1 cellular context compared by ENCODE assay signal in the genomic region with DNA sequence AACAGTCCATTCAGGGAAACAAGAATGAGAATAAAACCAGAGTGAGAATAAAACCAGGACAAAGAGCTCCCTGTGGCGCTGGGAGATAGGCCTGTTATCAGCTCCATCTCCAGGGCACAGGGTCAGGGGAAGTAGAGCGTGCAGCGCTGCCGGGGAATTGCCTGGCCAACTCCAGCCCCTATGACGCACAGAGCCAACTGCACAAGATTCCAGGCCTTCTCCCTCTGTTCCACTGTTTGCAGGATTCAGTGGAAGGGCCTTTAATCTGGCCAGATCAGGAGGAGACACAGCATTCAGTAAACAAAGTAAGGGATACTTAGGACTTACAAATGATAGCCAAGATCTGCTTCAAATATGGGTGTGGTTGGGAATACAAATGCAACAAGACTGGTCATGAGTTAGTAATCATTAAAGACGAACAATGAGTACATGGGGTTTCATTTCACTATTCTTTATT.
TF ChIP-seq lines count a peak whose summit lies in the region.

No MANE protein-coding gene starts in this region.

TF ChIP-seq in HepG2, 621 proteins besides CTCF, POLR2A, EP300 and RAD21 (continued from another document):
- TF ChIP-seq, protein P1, sequence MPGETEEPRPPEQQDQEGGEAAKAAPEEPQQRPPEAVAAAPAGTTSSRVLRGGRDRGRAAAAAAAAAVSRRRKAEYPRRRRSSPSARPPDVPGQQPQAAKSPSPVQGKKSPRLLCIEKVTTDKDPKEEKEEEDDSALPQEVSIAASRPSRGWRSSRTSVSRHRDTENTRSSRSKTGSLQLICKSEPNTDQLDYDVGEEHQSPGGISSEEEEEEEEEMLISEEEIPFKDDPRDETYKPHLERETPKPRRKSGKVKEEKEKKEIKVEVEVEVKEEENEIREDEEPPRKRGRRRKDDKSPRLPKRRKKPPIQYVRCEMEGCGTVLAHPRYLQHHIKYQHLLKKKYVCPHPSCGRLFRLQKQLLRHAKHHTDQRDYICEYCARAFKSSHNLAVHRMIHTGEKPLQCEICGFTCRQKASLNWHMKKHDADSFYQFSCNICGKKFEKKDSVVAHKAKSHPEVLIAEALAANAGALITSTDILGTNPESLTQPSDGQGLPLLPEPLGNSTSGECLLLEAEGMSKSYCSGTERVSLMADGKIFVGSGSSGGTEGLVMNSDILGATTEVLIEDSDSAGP (CRISPR knock-in tag; IDR thresholded peaks at IDR 0.05; ENCODE audit: borderline replicate concordance), result peak; percentile 43; the same call in 1 of the 2 replicates
- TF ChIP-seq SAP130 (CRISPR knock-in tag; IDR thresholded peaks at IDR 0.05; ENCODE audit: low read depth), result peak; percentile 85
- peak; percentile 88 for TF ChIP-seq RCOR2 (CRISPR knock-in tag; IDR thresholded peaks at IDR 0.05)
- peak; percentile 91 for TF ChIP-seq NR2F6 (IDR thresholded peaks at IDR 0.05)
- TF ChIP-seq NR2F6 (CRISPR knock-in tag; IDR thresholded peaks at IDR 0.05), result peak; percentile 96
- peak; percentile 61; the same call in 1 of the 2 replicates for TF ChIP-seq ZNF792 (CRISPR knock-in tag; IDR thresholded peaks at IDR 0.05)
- TF ChIP-seq NCOA2 (CRISPR knock-in tag; IDR thresholded peaks at IDR 0.05), result peak; percentile 80
- TF ChIP-seq, protein P2, sequence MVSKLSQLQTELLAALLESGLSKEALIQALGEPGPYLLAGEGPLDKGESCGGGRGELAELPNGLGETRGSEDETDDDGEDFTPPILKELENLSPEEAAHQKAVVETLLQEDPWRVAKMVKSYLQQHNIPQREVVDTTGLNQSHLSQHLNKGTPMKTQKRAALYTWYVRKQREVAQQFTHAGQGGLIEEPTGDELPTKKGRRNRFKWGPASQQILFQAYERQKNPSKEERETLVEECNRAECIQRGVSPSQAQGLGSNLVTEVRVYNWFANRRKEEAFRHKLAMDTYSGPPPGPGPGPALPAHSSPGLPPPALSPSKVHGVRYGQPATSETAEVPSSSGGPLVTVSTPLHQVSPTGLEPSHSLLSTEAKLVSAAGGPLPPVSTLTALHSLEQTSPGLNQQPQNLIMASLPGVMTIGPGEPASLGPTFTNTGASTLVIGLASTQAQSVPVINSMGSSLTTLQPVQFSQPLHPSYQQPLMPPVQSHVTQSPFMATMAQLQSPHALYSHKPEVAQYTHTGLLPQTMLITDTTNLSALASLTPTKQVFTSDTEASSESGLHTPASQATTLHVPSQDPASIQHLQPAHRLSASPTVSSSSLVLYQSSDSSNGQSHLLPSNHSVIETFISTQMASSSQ (IDR thresholded peaks at IDR 0.05; ENCODE audit: low read depth), result peak; percentile 54; the same call in 1 of the 2 replicates
- TF ChIP-seq, protein P2 (CRISPR knock-in tag; IDR thresholded peaks at IDR 0.05; ENCODE audit: borderline replicate concordance), result no peak; the same call in 1 of the 2 replicates
- peak; percentile 71; the same call in 1 of the 2 replicates for TF ChIP-seq ZSCAN25 (CRISPR knock-in tag; IDR thresholded peaks at IDR 0.05)
- peak; percentile 61; the same call in 1 of the 2 replicates for TF ChIP-seq MYC (CRISPR knock-in tag; IDR thresholded peaks at IDR 0.05; ENCODE audit: borderline replicate concordance)
- no peak for TF ChIP-seq NFE2L2 (IDR thresholded peaks at IDR 0.05; ENCODE audit: low read length)
- no peak for TF ChIP-seq ZC3H13 (CRISPR knock-in tag; IDR thresholded peaks at IDR 0.05)
- peak; percentile 62; the same call in 1 of the 2 replicates for TF ChIP-seq THAP11 (CRISPR knock-in tag; IDR thresholded peaks at IDR 0.05)
- TF ChIP-seq ZFP62 (CRISPR knock-in tag; IDR thresholded peaks at IDR 0.05), result no peak
- TF ChIP-seq, protein P3, sequence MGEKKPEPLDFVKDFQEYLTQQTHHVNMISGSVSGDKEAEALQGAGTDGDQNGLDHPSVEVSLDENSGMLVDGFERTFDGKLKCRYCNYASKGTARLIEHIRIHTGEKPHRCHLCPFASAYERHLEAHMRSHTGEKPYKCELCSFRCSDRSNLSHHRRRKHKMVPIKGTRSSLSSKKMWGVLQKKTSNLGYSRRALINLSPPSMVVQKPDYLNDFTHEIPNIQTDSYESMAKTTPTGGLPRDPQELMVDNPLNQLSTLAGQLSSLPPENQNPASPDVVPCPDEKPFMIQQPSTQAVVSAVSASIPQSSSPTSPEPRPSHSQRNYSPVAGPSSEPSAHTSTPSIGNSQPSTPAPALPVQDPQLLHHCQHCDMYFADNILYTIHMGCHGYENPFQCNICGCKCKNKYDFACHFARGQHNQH (CRISPR knock-in tag; IDR thresholded peaks at IDR 0.05), result peak; percentile 71; the same call in 1 of the 2 replicates
- peak; percentile 45; the same call in 1 of the 2 replicates for TF ChIP-seq ZNF264 (CRISPR knock-in tag; IDR thresholded peaks at IDR 0.05)
- TF ChIP-seq MTA1 (CRISPR knock-in tag; IDR thresholded peaks at IDR 0.05; ENCODE audit: borderline replicate concordance), result peak; percentile 75; the same call in 1 of the 2 replicates
- TF ChIP-seq NFIC (IDR thresholded peaks at IDR 0.05; ENCODE audit: low read length), result peak; percentile 59; the same call in 1 of the 2 replicates
- peak; percentile 72; the same call in 1 of the 2 replicates for TF ChIP-seq RXRB (CRISPR knock-in tag; IDR thresholded peaks at IDR 0.05; ENCODE audit: borderline replicate concordance)
- peak; percentile 39; the same call in 1 of the 2 replicates for TF ChIP-seq ZNF563 (CRISPR knock-in tag; IDR thresholded peaks at IDR 0.05)
- TF ChIP-seq PCBP1 (IDR thresholded peaks at IDR 0.05; ENCODE audit: borderline replicate concordance, low read depth, low read length), result no peak
- TF ChIP-seq, protein P4, sequence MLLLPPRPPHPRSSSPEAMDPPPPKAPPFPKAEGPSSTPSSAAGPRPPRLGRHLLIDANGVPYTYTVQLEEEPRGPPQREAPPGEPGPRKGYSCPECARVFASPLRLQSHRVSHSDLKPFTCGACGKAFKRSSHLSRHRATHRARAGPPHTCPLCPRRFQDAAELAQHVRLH (CRISPR knock-in tag; IDR thresholded peaks at IDR 0.05; ENCODE audit: borderline replicate concordance, low read depth), result peak; percentile 78; the same call in 1 of the 2 replicates
- TF ChIP-seq ZMYM4 (CRISPR knock-in tag; IDR thresholded peaks at IDR 0.05), result peak; percentile 75
- TF ChIP-seq, protein P5, sequence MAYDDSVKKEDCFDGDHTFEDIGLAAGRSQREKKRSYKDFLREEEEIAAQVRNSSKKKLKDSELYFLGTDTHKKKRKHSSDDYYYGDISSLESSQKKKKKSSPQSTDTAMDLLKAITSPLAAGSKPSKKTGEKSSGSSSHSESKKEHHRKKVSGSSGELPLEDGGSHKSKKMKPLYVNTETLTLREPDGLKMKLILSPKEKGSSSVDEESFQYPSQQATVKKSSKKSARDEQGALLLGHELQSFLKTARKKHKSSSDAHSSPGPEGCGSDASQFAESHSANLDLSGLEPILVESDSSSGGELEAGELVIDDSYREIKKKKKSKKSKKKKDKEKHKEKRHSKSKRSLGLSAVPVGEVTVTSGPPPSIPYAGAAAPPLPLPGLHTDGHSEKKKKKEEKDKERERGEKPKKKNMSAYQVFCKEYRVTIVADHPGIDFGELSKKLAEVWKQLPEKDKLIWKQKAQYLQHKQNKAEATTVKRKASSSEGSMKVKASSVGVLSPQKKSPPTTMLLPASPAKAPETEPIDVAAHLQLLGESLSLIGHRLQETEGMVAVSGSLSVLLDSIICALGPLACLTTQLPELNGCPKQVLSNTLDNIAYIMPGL (CRISPR knock-in tag; IDR thresholded peaks at IDR 0.05; ENCODE audit: borderline replicate concordance in 1 of 2, low read depth in 1 of 2), result 0 out of 4 replicates have a peak, but pooled peaks of 1 of the 2 experiments have one; percentile 32
- peak; percentile 84 for TF ChIP-seq ZBTB7B (CRISPR knock-in tag; IDR thresholded peaks at IDR 0.05)
- TF ChIP-seq, protein P6, sequence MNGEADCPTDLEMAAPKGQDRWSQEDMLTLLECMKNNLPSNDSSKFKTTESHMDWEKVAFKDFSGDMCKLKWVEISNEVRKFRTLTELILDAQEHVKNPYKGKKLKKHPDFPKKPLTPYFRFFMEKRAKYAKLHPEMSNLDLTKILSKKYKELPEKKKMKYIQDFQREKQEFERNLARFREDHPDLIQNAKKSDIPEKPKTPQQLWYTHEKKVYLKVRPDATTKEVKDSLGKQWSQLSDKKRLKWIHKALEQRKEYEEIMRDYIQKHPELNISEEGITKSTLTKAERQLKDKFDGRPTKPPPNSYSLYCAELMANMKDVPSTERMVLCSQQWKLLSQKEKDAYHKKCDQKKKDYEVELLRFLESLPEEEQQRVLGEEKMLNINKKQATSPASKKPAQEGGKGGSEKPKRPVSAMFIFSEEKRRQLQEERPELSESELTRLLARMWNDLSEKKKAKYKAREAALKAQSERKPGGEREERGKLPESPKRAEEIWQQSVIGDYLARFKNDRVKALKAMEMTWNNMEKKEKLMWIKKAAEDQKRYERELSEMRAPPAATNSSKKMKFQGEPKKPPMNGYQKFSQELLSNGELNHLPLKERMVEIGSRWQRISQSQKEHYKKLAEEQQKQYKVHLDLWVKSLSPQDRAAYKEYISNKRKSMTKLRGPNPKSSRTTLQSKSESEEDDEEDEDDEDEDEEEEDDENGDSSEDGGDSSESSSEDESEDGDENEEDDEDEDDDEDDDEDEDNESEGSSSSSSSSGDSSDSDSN (CRISPR knock-in tag; IDR thresholded peaks at IDR 0.05), result 0 out of 2 replicates have a peak, but pooled peaks have one; percentile 23
- peak; percentile 50 for TF ChIP-seq ZEB1 (IDR thresholded peaks at IDR 0.05; ENCODE audit: insufficient replicate concordance, low read depth)
- TF ChIP-seq ZNF34 (CRISPR knock-in tag; IDR thresholded peaks at IDR 0.05; ENCODE audit: borderline replicate concordance), result no peak
- TF ChIP-seq IRF2 (CRISPR knock-in tag; IDR thresholded peaks at IDR 0.05), result peak; percentile 78
- peak; percentile 87 for TF ChIP-seq ELF3 (CRISPR knock-in tag; IDR thresholded peaks at IDR 0.05)
- TF ChIP-seq, protein P7, sequence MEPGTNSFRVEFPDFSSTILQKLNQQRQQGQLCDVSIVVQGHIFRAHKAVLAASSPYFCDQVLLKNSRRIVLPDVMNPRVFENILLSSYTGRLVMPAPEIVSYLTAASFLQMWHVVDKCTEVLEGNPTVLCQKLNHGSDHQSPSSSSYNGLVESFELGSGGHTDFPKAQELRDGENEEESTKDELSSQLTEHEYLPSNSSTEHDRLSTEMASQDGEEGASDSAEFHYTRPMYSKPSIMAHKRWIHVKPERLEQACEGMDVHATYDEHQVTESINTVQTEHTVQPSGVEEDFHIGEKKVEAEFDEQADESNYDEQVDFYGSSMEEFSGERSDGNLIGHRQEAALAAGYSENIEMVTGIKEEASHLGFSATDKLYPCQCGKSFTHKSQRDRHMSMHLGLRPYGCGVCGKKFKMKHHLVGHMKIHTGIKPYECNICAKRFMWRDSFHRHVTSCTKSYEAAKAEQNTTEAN (CRISPR knock-in tag; conservative IDR thresholded peaks at IDR 0.05), result no peak
- TF ChIP-seq RXRA (CRISPR knock-in tag; IDR thresholded peaks at IDR 0.05), result peak; percentile 90
- no peak for TF ChIP-seq ZNF430 (CRISPR knock-in tag; IDR thresholded peaks at IDR 0.05)
- peak; percentile 85 for TF ChIP-seq ERF (CRISPR knock-in tag; IDR thresholded peaks at IDR 0.05)
- TF ChIP-seq AHR (CRISPR knock-in tag; IDR thresholded peaks at IDR 0.05), result no peak
- no peak for TF ChIP-seq ZNF180 (CRISPR knock-in tag; IDR thresholded peaks at IDR 0.05; ENCODE audit: borderline replicate concordance, low read depth)
- TF ChIP-seq, protein P8, sequence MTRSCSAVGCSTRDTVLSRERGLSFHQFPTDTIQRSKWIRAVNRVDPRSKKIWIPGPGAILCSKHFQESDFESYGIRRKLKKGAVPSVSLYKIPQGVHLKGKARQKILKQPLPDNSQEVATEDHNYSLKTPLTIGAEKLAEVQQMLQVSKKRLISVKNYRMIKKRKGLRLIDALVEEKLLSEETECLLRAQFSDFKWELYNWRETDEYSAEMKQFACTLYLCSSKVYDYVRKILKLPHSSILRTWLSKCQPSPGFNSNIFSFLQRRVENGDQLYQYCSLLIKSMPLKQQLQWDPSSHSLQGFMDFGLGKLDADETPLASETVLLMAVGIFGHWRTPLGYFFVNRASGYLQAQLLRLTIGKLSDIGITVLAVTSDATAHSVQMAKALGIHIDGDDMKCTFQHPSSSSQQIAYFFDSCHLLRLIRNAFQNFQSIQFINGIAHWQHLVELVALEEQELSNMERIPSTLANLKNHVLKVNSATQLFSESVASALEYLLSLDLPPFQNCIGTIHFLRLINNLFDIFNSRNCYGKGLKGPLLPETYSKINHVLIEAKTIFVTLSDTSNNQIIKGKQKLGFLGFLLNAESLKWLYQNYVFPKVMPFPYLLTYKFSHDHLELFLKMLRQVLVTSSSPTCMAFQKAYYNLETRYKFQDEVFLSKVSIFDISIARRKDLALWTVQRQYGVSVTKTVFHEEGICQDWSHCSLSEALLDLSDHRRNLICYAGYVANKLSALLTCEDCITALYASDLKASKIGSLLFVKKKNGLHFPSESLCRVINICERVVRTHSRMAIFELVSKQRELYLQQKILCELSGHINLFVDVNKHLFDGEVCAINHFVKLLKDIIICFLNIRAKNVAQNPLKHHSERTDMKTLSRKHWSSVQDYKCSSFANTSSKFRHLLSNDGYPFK (CRISPR knock-in tag; IDR thresholded peaks at IDR 0.05; ENCODE audit: borderline replicate concordance), result peak; percentile 37; the same call in 1 of the 2 replicates
- TF ChIP-seq SOX13 (IDR thresholded peaks at IDR 0.05), result 0 out of 2 replicates have a peak, but pooled peaks have one; percentile 26
- peak in 1 of 2 experiments; percentile 85; a peak in 2 of 4 replicates for TF ChIP-seq SOX13 (CRISPR knock-in tag; conservative IDR thresholded peaks at IDR 0.05 in 1 of 2, IDR thresholded peaks at IDR 0.05 in 1 of 2)
